ENCODE assay signal across 26 cellular contexts in genomic region chr1:21608813-21609212, GRCh38.
"Had no signal": no experiment of that assay in that cellular context is flagged by ENCODE, and none has a peak within 500 bp of the region (broad histone marks: within the 10 kb centered on the region; RNA-seq: fewer than 3 reads in every experiment).

No MANE protein-coding gene starts in this region.

- DNase-seq: activated CD4-positive, alpha-beta memory T cell treated with anti-CD3 and anti-CD28 coated beads for 36 hours; activated CD4-positive, alpha-beta T cell treated with anti-CD3 and anti-CD28 coated beads for 48 hours; activated CD8-positive, alpha-beta memory T cell treated with anti-CD3 and anti-CD28 coated beads, Interleukin-2, amount 50 U/mL, for 4 hours; activated effector memory CD4-positive, alpha-beta T cell treated with anti-CD3 and anti-CD28 coated beads, Interleukin-2, amount 50 U/mL, for 16 hours; activated naive CD4-positive, alpha-beta T cell treated with anti-CD3 and anti-CD28 coated beads for 36 hours; activated naive CD8-positive, alpha-beta T cell treated with anti-CD3 and anti-CD28 coated beads for 36 hours; activated T-cell treated with anti-CD3 and anti-CD28 coated beads, Interleukin-2, amount 50 U/mL, for 1 hour; brain microvascular endothelial cell; esophagus squamous epithelium; foreskin melanocyte; left lung; lower lobe of right lung; midbrain; naive thymus-derived CD4-positive, alpha-beta T cell; posterior cingulate gyrus; spleen; stimulated activated naive CD4-positive, alpha-beta T cell treated with Interleukin-2 at 50 U/mL for 16 hours; T-helper 2 cell; testis; transverse colon had no signal

- H3K36me3 ChIP-seq: brain microvascular endothelial cell, esophagus squamous epithelium, lower lobe of right lung, spleen, transverse colon had no signal

- H3K4me3 ChIP-seq: esophagus squamous epithelium, left lung, lower lobe of right lung, transverse colon had no signal

- H3K9me3 Mint-ChIP-seq: activated CD4-positive, alpha-beta memory T cell treated with anti-CD3 and anti-CD28 coated beads for 36 hours; activated naive CD4-positive, alpha-beta T cell treated with anti-CD3 and anti-CD28 coated beads for 36 hours; activated naive CD8-positive, alpha-beta T cell treated with anti-CD3 and anti-CD28 coated beads for 36 hours; activated T-helper 1 cell treated with anti-CD3 and anti-CD28 coated beads, Interleukin-12 subunit alpha, Interleukin-12 subunit beta, Interleukin-2, Interleukin-4 antibody, amounts not matched to agents 30 ng/mL and 10 ng/mL and 1 ng/mL, durations not matched to agents 14 hours and 24 hours and 36 hours; dendritic cell treated with granulocyte-macrophage colony-stimulating factor and Interleukin-4, amounts not matched to agents 40 ng/mL and 50 ng/mL, for 4 days; neural crest cell had no signal

- H3K4me3 Mint-ChIP-seq: activated CD4-positive, alpha-beta memory T cell treated with anti-CD3 and anti-CD28 coated beads for 36 hours; activated naive CD4-positive, alpha-beta T cell treated with anti-CD3 and anti-CD28 coated beads for 36 hours; activated naive CD8-positive, alpha-beta T cell treated with anti-CD3 and anti-CD28 coated beads for 36 hours; neural crest cell had no signal

- H3K27me3 Mint-ChIP-seq: activated CD4-positive, alpha-beta memory T cell treated with anti-CD3 and anti-CD28 coated beads for 36 hours had no signal

- H3K27ac ChIP-seq: brain microvascular endothelial cell, epithelial cell of prostate, esophagus squamous epithelium, left lung, lower lobe of right lung, spleen, testis, transverse colon, VCaP had no signal

- H3K36me3 Mint-ChIP-seq: activated CD4-positive, alpha-beta memory T cell treated with anti-CD3 and anti-CD28 coated beads for 36 hours; activated naive CD8-positive, alpha-beta T cell treated with anti-CD3 and anti-CD28 coated beads for 36 hours; naive thymus-derived CD4-positive, alpha-beta T cell had no signal

- H3K27me3 ChIP-seq: testis, transverse colon had no signal

- H3K4me1 ChIP-seq: left lung, lower lobe of right lung, testis had no signal

- ATAC-seq: activated CD4-positive, CD25-positive, alpha-beta regulatory T cell treated with anti-CD3 and anti-CD28 coated beads, Interleukin-2, amount 50 U/mL, for 24 hours; naive thymus-derived CD4-positive, alpha-beta T cell had no signal

- H3K9me3 ChIP-seq: esophagus squamous epithelium, left lung, lower lobe of right lung, spleen, testis, transverse colon had no signal

- H3K27ac Mint-ChIP-seq: activated CD4-positive, alpha-beta memory T cell treated with anti-CD3 and anti-CD28 coated beads for 36 hours; activated naive CD4-positive, alpha-beta T cell treated with anti-CD3 and anti-CD28 coated beads for 36 hours; activated naive CD8-positive, alpha-beta T cell treated with anti-CD3 and anti-CD28 coated beads for 36 hours; activated T-helper 1 cell treated with anti-CD3 and anti-CD28 coated beads, Interleukin-12 subunit alpha, Interleukin-12 subunit beta, Interleukin-2, Interleukin-4 antibody, amounts not matched to agents 30 ng/mL and 10 ng/mL and 1 ng/mL, durations not matched to agents 14 hours and 24 hours and 36 hours had no signal
